31 cellular contexts compared by ENCODE assay signal in the genomic region with DNA sequence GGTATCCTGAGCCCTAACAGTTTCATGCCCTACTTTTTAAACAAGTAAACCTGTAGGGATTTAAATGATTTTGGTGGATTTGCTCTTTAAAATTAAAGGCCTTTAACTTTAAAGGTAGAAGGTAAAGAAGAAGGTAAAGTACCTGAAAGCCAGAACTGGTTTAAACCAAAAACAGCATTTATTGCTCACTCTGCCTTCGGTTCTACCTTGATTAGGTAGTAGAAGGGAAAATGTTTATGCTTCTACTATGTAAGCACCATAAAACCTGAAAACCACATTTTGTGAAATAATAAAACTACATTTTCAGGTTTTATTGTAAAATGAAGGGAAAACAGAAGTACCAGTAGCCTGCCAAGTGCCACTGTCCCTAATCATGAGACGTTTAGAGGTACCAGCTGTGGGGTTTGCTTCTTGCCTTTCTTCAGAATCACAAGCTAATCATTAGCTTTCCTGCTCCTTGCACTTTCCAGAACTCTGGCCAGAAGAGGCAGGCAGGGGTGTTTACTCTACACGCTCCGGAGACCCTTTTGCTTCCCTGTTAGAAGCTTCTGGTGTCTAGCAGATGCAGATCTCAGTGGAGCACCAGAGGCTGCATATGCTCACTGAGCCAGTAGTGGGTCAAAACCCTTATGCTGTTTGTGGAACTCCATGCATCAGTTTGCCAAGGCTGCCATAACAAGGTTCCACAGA.
"Had no signal": no experiment of that assay in that cellular context is flagged by ENCODE, and none has a peak within 500 bp of the region (broad histone marks: within the 10 kb centered on the region; RNA-seq: fewer than 3 reads in every experiment).

No MANE protein-coding gene starts in this region.

- DNase-seq: activated CD4-positive, alpha-beta T cell treated with anti-CD3 and anti-CD28 coated beads for 48 hours; activated CD4-positive, alpha-beta T cell treated with anti-CD3 and anti-CD28 coated beads, Interleukin-2, amount 50 U/mL, for 48 hours; activated CD8-positive, alpha-beta memory T cell treated with anti-CD3 and anti-CD28 coated beads for 24 hours; activated effector memory CD4-positive, alpha-beta T cell treated with Interleukin-2 at 50 U/mL for 16 hours; activated naive CD4-positive, alpha-beta T cell treated with anti-CD3 and anti-CD28 coated beads, Interleukin-2, amount 10 ng/mL, durations not matched to agents 7 days and 5 days; amygdala; cerebellar nuclear complex; colonic mucosa; effector CD8-positive, alpha-beta T cell; esophagus squamous epithelium; foreskin melanocyte; heart right ventricle; left cardiac atrium; midbrain; ovary; psoas muscle; stimulated activated CD4-positive, alpha-beta T cell treated with anti-CD3 and anti-CD28 coated beads, Interleukin-12 subunit alpha, Interleukin-12 subunit beta, amount 100 ng/mL, for 4 hours; stimulated activated CD4-positive, alpha-beta T cell treated with anti-CD3 and anti-CD28 coated beads, Interleukin-4, amount 100 ng/mL, for 1 hour; stimulated activated naive CD8-positive, alpha-beta T cell treated with anti-CD3 and anti-CD28 coated beads, Interleukin-15, Interleukin-2, amounts not matched to agents 100 U/mL and 50 U/mL, for 24 hours; T-helper 9 cell; uterus; WERI-Rb-1 had no signal

- H3K9me3 Mint-ChIP-seq: natural killer cell treated with Interleukin-12 subunit alpha and Interleukin-12 subunit beta and Interleukin-15 and Interleukin-18, amount 100 ng/mL, for 72 hours; type B pancreatic cell had no signal

- H3K27ac Mint-ChIP-seq: activated naive CD4-positive, alpha-beta T cell treated with anti-CD3 and anti-CD28 coated beads, Interleukin-2, amount 10 ng/mL, durations not matched to agents 7 days and 5 days; type B pancreatic cell had no signal

- H3K4me1 ChIP-seq: colonic mucosa, esophagus squamous epithelium, right atrium auricular region, uterus had no signal

- ATAC-seq: activated CD4-positive, CD25-positive, alpha-beta regulatory T cell treated with anti-CD3 and anti-CD28 coated beads, Interleukin-2, amount 50 U/mL, for 24 hours; left cardiac atrium; natural killer cell treated with Interleukin-12 subunit alpha and Interleukin-12 subunit beta and Interleukin-15 and Interleukin-18, amount 100 ng/mL, for 72 hours; psoas muscle; stimulated activated naive CD8-positive, alpha-beta T cell treated with anti-CD3 and anti-CD28 coated beads, Interleukin-15, Interleukin-2, amounts not matched to agents 100 U/mL and 50 U/mL, for 24 hours had no signal

- H3K27me3 ChIP-seq: colonic mucosa, esophagus squamous epithelium, heart right ventricle, ovary, right atrium auricular region, uterus had no signal

- FAIRE-seq: endometrium, TTC549 had no signal

- H3K9me3 ChIP-seq: colonic mucosa, esophagus squamous epithelium, ovary, psoas muscle, right atrium auricular region, thoracic aorta, uterus had no signal

- H3K36me3 ChIP-seq: colonic mucosa, heart right ventricle, ovary, right atrium auricular region, thoracic aorta, uterus, WERI-Rb-1 had no signal

- H3K27me3 Mint-ChIP-seq: activated naive CD4-positive, alpha-beta T cell treated with anti-CD3 and anti-CD28 coated beads, Interleukin-2, amount 10 ng/mL, durations not matched to agents 7 days and 5 days; natural killer cell treated with Interleukin-12 subunit alpha and Interleukin-12 subunit beta and Interleukin-15 and Interleukin-18, amount 100 ng/mL, for 72 hours; type B pancreatic cell had no signal

- H3K27ac ChIP-seq: colonic mucosa, epithelial cell of prostate, esophagus squamous epithelium, heart right ventricle, ovary, psoas muscle, right atrium auricular region, SK-N-MC, thoracic aorta, uterus, WERI-Rb-1 had no signal

- H3K4me3 ChIP-seq: colonic mucosa, esophagus squamous epithelium, heart right ventricle, ovary, psoas muscle, right atrium auricular region, SK-N-MC, thoracic aorta, uterus had no signal

- H3K36me3 Mint-ChIP-seq: natural killer cell treated with Interleukin-12 subunit alpha and Interleukin-12 subunit beta and Interleukin-15 and Interleukin-18, amount 100 ng/mL, for 72 hours had no signal

- H3K4me3 Mint-ChIP-seq: activated naive CD4-positive, alpha-beta T cell treated with anti-CD3 and anti-CD28 coated beads, Interleukin-2, amount 10 ng/mL, durations not matched to agents 7 days and 5 days; natural killer cell treated with Interleukin-12 subunit alpha and Interleukin-12 subunit beta and Interleukin-15 and Interleukin-18, amount 100 ng/mL, for 72 hours; type B pancreatic cell had no signal
